In the genomic region with DNA sequence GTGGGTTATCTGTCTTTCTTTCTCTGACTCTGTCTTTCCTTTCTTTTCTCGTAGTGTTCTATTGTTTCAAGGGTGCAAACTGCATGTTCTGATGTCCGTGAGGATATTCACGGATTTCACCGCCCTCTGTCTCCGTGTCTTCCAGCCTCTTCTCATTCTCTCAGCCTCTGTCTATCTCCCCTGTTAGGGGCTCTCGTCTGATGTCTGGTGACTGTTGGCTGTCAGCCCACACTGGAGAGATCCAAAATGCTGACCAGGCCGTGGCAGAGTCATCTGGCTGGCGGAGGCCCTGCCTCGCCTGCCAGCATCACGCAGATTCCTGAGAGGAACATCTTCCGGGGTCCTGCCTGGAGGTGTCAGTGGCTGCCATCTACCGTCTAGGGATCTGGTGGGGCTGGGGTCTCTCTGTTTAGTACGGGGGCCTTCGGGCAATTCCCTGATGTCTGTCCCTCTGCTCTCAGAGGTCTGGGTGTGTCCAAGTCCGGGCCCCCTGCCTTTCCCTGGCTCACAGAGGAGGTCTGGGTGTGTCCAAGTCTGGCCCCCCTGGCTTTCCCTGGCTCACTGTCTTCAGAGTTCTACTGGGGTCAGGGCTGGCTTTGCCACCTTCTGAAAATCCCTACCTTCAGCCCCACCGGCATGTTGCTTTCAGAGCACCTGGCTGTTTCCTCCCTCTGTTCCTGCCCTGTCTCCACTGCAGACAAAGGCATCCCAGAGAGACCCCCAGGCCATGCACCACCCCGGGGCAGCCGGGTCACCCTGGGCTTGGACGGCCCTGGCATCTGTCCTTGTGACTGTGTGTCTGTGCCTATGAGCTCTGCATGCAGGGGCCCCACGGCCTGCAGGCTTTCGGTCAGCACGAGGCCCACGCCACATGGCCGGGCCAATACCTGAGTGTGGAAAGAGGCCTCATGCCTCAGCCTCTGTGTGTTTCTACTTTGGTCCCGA, we compare ENCODE assay signal across 12 cellular contexts. TPM values are rescaled to one million over a fixed set of nuclear protein-coding genes. Genes with fewer than 3 reads are reported as not detected.
"Had no signal": no experiment of that assay in that cellular context is flagged by ENCODE, and none has a peak within 500 bp of the region (broad histone marks: within the 10 kb centered on the region; RNA-seq: fewer than 3 reads in every experiment).

No MANE protein-coding gene starts in this region.

- H3K9me3 ChIP-seq: adrenal gland, mucosa of descending colon, thyroid gland had no signal

- H3K27ac ChIP-seq: adrenal gland, thyroid gland had no signal

- H3K27me3 ChIP-seq: adrenal gland, thyroid gland had no signal

- H3K4me3 Mint-ChIP-seq: activated CD8-positive, alpha-beta T cell treated with anti-CD3 and anti-CD28 coated beads, Interleukin-2, amount 10 ng/mL, durations not matched to agents 7 days and 5 days; dendritic cell treated with granulocyte-macrophage colony-stimulating factor and Interleukin-4, amounts not matched to agents 40 ng/mL and 50 ng/mL, for 4 days; endodermal cell; natural killer cell treated with Interleukin-12 subunit alpha and Interleukin-12 subunit beta and Interleukin-15 and Interleukin-18, amount 100 ng/mL, for 72 hours; T-helper 2 cell treated with Interferon-gamma antibody and Interleukin-4, amounts not matched to agents 5 μg/mL and 100 μg/mL, for 36 hours had no signal

- H3K27ac Mint-ChIP-seq: dendritic cell treated with granulocyte-macrophage colony-stimulating factor and Interleukin-4, amounts not matched to agents 40 ng/mL and 50 ng/mL, for 4 days; endodermal cell; T-helper 2 cell treated with Interferon-gamma antibody and Interleukin-4, amounts not matched to agents 5 μg/mL and 100 μg/mL, for 36 hours had no signal

- H3K9me3 Mint-ChIP-seq: natural killer cell treated with Interleukin-12 subunit alpha and Interleukin-12 subunit beta and Interleukin-15 and Interleukin-18, amount 100 ng/mL, for 72 hours; T-helper 2 cell treated with Interferon-gamma antibody and Interleukin-4, amounts not matched to agents 5 μg/mL and 100 μg/mL, for 36 hours had no signal

- H3K36me3 Mint-ChIP-seq: natural killer cell treated with Interleukin-12 subunit alpha and Interleukin-12 subunit beta and Interleukin-15 and Interleukin-18, amount 100 ng/mL, for 72 hours had no signal

- H3K4me1 ChIP-seq: thyroid gland had no signal

- H3K4me3 ChIP-seq: adrenal gland, mucosa of descending colon, thyroid gland had no signal

- H3K4me1 Mint-ChIP-seq: endodermal cell had no signal

- H3K36me3 ChIP-seq: adrenal gland, thyroid gland had no signal

- DNase-seq: activated naive CD4-positive, alpha-beta T cell treated with anti-CD3 and anti-CD28 coated beads, Interleukin-2, amount 50 U/mL, for 16 hours; hypothalamus; kidney glomerular epithelial cell; occipital lobe; thyroid gland had no signal

RNA-seq across cellular contexts. Expression of a gene that starts 15.4 kb away (rescaled TPM):
- total RNA-seq: activated CD8-positive, alpha-beta T cell treated with anti-CD3 and anti-CD28 coated beads, Interleukin-2, amount 10 ng/mL, durations not matched to agents 7 days and 5 days; natural killer cell treated with Interleukin-12 subunit alpha and Interleukin-12 subunit beta and Interleukin-15 and Interleukin-18, amount 100 ng/mL, for 72 hours had no signal
